ENCODE assay signal across 1 cellular context in the genomic region with DNA sequence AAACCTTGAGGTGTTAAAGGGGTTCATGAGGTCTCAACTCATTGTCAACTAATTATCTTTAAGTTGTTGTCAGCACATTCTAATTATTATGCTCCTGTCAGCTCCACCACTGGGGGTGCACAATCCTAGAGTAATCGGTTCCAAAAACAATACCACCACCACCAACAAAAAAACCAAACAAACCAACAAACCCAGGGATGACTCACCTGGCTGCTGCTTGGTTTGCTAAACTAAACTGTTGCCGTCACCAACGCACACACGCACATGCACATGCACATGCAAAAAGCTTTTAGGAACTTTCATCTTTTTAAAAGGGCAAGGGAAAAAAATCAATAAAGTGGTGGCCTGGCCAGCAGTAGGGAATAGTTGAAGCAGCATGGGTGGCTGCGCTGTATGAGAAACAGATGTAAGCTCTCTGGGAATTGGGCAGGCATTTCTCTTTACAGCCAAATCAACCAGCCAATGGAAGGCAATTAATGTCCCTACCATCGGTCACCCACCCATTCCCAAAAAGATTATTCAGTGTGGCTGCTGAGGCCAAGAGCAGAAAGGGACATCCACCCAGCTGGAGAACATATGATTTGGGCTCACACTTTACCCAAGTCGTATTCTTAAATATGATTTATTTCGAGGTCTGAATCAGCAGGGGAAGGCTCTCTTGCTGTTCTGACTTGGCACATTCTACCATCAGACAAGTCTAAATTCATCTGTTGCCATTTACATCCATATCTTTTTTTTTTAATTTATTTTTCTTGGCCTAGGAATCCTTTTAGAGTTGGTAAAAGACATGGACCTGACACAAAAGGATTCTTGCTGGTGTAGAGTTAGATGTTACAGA.
TF ChIP-seq lines count a peak whose summit lies in the region.

No MANE protein-coding gene starts in this region.

TF ChIP-seq in HEK293, 187 proteins besides CTCF, POLR2A, EP300 and RAD21 (continued from another document and continues in another):
- no peak for TF ChIP-seq ZBTB49 (tag by site-specific recombination; IDR thresholded peaks at IDR 0.05; ENCODE audit: low read depth)
- peak; percentile 87; the same call in 1 of the 2 replicates for TF ChIP-seq INSM2 (tag by site-specific recombination; IDR thresholded peaks at IDR 0.05)
- peak; percentile 49; the same call in 1 of the 2 replicates for TF ChIP-seq ZNF10 (tag by site-specific recombination; IDR thresholded peaks at IDR 0.05)
- TF ChIP-seq ZBTB20 (tag by site-specific recombination; IDR thresholded peaks at IDR 0.05): no peak
- no peak for TF ChIP-seq ZNF664 (tag by site-specific recombination; IDR thresholded peaks at IDR 0.05)
- peak; percentile 83 for TF ChIP-seq ZNF366 (tag by site-specific recombination; conservative IDR thresholded peaks at IDR 0.05)
- TF ChIP-seq ZNF776 (tag by site-specific recombination; IDR thresholded peaks at IDR 0.05; ENCODE audit: borderline replicate concordance): no peak
- no peak for TF ChIP-seq KLF17 (tag by site-specific recombination; IDR thresholded peaks at IDR 0.05)
- TF ChIP-seq, protein P1, sequence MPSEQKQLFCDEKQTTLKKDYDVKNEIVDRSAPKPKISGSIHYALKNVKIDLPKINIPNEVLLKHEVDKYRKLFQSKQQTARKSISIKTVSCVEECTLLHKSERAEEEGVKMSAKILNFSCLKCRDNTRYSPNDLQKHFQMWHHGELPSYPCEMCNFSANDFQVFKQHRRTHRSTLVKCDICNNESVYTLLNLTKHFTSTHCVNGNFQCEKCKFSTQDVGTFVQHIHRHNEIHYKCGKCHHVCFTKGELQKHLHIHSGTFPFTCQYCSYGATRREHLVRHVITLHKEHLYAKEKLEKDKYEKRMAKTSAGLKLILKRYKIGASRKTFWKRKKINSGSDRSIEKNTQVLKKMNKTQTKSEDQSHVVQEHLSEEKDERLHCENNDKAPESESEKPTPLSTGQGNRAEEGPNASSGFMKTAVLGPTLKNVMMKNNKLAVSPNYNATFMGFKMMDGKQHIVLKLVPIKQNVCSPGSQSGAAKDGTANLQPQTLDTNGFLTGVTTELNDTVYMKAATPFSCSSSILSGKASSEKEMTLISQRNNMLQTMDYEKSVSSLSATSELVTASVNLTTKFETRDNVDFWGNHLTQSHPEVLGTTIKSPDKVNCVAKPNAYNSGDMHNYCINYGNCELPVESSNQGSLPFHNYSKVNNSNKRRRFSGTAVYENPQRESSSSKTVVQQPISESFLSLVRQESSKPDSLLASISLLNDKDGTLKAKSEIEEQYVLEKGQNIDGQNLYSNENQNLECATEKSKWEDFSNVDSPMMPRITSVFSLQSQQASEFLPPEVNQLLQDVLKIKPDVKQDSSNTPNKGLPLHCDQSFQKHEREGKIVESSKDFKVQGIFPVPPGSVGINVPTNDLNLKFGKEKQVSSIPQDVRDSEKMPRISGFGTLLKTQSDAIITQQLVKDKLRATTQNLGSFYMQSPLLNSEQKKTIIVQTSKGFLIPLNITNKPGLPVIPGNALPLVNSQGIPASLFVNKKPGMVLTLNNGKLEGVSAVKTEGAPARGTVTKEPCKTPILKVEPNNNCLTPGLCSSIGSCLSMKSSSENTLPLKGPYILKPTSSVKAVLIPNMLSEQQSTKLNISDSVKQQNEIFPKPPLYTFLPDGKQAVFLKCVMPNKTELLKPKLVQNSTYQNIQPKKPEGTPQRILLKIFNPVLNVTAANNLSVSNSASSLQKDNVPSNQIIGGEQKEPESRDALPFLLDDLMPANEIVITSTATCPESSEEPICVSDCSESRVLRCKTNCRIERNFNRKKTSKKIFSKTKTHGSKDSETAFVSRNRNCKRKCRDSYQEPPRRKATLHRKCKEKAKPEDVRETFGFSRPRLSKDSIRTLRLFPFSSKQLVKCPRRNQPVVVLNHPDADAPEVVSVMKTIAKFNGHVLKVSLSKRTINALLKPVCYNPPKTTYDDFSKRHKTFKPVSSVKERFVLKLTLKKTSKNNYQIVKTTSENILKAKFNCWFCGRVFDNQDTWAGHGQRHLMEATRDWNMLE (tag by site-specific recombination; conservative IDR thresholded peaks at IDR 0.05; ENCODE audit: low read depth): peak; percentile 13; the same call in 1 of the 2 replicates
- no peak for TF ChIP-seq MEIS1 (CRISPR knock-in tag; IDR thresholded peaks at IDR 0.05; ENCODE audit: borderline replicate concordance)
- TF ChIP-seq PRDM10 (tag by site-specific recombination; IDR thresholded peaks at IDR 0.05): peak; percentile 53; the same call in 1 of the 2 replicates
- no peak for TF ChIP-seq SP2 (tag by site-specific recombination; IDR thresholded peaks at IDR 0.05)
- TF ChIP-seq ZNF391 (tag by site-specific recombination; IDR thresholded peaks at IDR 0.05; ENCODE audit: borderline replicate concordance, low read depth): peak; percentile 61; the same call in 1 of the 2 replicates
- no peak for TF ChIP-seq PRDM4 (tag by site-specific recombination; IDR thresholded peaks at IDR 0.05)
- TF ChIP-seq FEZF1 (tag by site-specific recombination; IDR thresholded peaks at IDR 0.05): peak; percentile 80
- TF ChIP-seq KLF1 (tag by site-specific recombination; IDR thresholded peaks at IDR 0.05): no peak
- TF ChIP-seq ZNF169 (tag by site-specific recombination; IDR thresholded peaks at IDR 0.05): no peak
- TF ChIP-seq WT1 (tag by site-specific recombination; IDR thresholded peaks at IDR 0.05): peak; percentile 46; the same call in 1 of the 2 replicates
- TF ChIP-seq, protein P2, sequence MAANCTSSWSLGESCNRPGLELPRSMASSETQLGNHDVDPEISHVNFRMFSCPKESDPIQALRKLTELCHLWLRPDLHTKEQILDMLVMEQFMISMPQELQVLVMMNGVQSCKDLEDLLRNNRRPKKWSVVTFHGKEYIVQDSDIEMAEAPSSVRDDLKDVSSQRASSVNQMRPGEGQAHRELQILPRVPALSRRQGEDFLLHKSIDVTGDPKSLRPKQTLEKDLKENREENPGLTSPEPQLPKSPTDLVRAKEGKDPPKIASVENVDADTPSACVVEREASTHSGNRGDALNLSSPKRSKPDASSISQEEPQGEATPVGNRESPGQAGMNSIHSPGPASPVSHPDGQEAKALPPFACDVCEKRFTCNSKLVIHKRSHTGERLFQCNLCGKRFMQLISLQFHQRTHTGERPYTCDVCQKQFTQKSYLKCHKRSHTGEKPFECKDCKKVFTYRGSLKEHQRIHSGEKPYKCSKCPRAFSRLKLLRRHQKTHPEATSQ (tag by site-specific recombination; IDR thresholded peaks at IDR 0.05): no peak
- TF ChIP-seq, protein P3, sequence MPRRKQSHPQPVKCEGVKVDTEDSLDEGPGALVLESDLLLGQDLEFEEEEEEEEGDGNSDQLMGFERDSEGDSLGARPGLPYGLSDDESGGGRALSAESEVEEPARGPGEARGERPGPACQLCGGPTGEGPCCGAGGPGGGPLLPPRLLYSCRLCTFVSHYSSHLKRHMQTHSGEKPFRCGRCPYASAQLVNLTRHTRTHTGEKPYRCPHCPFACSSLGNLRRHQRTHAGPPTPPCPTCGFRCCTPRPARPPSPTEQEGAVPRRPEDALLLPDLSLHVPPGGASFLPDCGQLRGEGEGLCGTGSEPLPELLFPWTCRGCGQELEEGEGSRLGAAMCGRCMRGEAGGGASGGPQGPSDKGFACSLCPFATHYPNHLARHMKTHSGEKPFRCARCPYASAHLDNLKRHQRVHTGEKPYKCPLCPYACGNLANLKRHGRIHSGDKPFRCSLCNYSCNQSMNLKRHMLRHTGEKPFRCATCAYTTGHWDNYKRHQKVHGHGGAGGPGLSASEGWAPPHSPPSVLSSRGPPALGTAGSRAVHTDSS (tag by site-specific recombination; IDR thresholded peaks at IDR 0.05): no peak
- 0 out of 2 replicates have a peak, but pooled peaks have one; percentile 53 for TF ChIP-seq ZNF24 (tag by site-specific recombination; IDR thresholded peaks at IDR 0.05)
- no peak for TF ChIP-seq ZNF155 (tag by site-specific recombination; IDR thresholded peaks at IDR 0.05)
- TF ChIP-seq ZNF623 (tag by site-specific recombination; IDR thresholded peaks at IDR 0.05): no peak
- 0 out of 2 replicates have a peak, but pooled peaks have one; percentile 53 for TF ChIP-seq ZNF248 (tag by site-specific recombination; IDR thresholded peaks at IDR 0.05)
- no peak for TF ChIP-seq ZSCAN16 (tag by site-specific recombination; IDR thresholded peaks at IDR 0.05)
- no peak for TF ChIP-seq ZNF707 (tag by site-specific recombination; IDR thresholded peaks at IDR 0.05)
- no peak for TF ChIP-seq ZNF114 (tag by site-specific recombination; IDR thresholded peaks at IDR 0.05)
- TF ChIP-seq ZNF510 (tag by site-specific recombination; IDR thresholded peaks at IDR 0.05; ENCODE audit: insufficient replicate concordance): no peak
- no peak for TF ChIP-seq REPIN1 (tag by site-specific recombination; IDR thresholded peaks at IDR 0.05; ENCODE audit: low read depth)
- no peak for TF ChIP-seq ZNF223 (tag by site-specific recombination; IDR thresholded peaks at IDR 0.05)
